ENCODE assay signal across 1 cellular context in genomic region chr20:6579824-6580223, GRCh38.
TF ChIP-seq lines count a peak whose summit lies in the region.

No MANE protein-coding gene starts in this region.

TF ChIP-seq in IMR-90, 13 proteins besides CTCF, POLR2A, EP300 and RAD21 (continued from another document):
- no peak for TF ChIP-seq USF2 (IDR thresholded peaks at IDR 0.05; ENCODE audit: low read depth, low read length)
- no peak for TF ChIP-seq RFX5 (IDR thresholded peaks at IDR 0.05; ENCODE audit: low read depth, low read length)
- no peak for TF ChIP-seq CHD1 (IDR thresholded peaks at IDR 0.05; ENCODE audit: low read depth, low read length)
TF ChIP-seq in IMR-90: peak in this region for 0.
